ENCODE assay signal across 31 cellular contexts in the genomic region with DNA sequence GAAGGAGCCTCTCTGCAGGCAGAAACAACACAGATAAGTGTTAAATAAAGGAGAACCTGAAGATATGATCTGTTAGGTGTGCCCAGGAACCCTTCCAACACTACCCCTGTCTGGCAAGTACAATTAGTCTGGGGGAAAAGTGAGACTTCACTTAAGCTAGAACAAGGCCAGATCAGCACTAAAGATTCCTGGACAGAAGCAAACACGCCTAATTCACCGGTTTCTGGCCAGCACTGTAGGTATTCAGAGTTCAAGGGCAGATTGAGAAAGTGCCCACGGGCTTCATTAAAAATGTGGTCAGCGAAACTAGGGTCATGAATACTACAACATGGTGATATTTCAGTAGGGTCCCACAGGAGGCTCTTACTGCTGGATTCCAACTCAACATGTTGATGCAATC. TPM values are rescaled to one million over a fixed set of nuclear protein-coding genes. Genes with fewer than 3 reads are reported as not detected.
"Had no signal": no experiment of that assay in that cellular context is flagged by ENCODE, and none has a peak within 500 bp of the region (broad histone marks: within the 10 kb centered on the region; RNA-seq: fewer than 3 reads in every experiment).

No MANE protein-coding gene starts in this region.

- H3K4me3 Mint-ChIP-seq: activated CD4-positive, alpha-beta memory T cell treated with anti-CD3 and anti-CD28 coated beads for 36 hours; activated CD4-positive, alpha-beta T cell treated with anti-CD3 and anti-CD28 coated beads for 36 hours; activated CD4-positive, alpha-beta T cell treated with anti-CD3 and anti-CD28 coated beads, Interleukin-2, amount 10 ng/mL, durations not matched to agents 24 days and 14 days; activated naive CD8-positive, alpha-beta T cell; activated T-cell treated with anti-CD3 and anti-CD28 coated beads, Interleukin-2, amount 50 U/mL, for 24 hours; activated T-cell treated with anti-CD3 and anti-CD28 coated beads, Interleukin-2, amount 50 U/mL, for 72 hours; effector memory CD8-positive, alpha-beta T cell had no signal

- H3K27me3 Mint-ChIP-seq: activated CD4-positive, alpha-beta memory T cell treated with anti-CD3 and anti-CD28 coated beads for 36 hours; activated CD4-positive, alpha-beta T cell treated with anti-CD3 and anti-CD28 coated beads for 36 hours; activated naive CD8-positive, alpha-beta T cell; effector memory CD8-positive, alpha-beta T cell had no signal

- H3K4me1 Mint-ChIP-seq: activated CD4-positive, alpha-beta T cell treated with anti-CD3 and anti-CD28 coated beads for 36 hours; activated CD4-positive, alpha-beta T cell treated with anti-CD3 and anti-CD28 coated beads, Interleukin-2, amount 10 ng/mL, durations not matched to agents 24 days and 14 days had no signal

- H3K27ac ChIP-seq: body of pancreas, esophagus muscularis mucosa, foreskin keratinocyte, gastrocnemius medialis, heart left ventricle had no signal

- H3K27ac Mint-ChIP-seq: activated CD4-positive, alpha-beta memory T cell treated with anti-CD3 and anti-CD28 coated beads for 36 hours; activated CD4-positive, alpha-beta T cell treated with anti-CD3 and anti-CD28 coated beads for 36 hours; activated CD4-positive, alpha-beta T cell treated with anti-CD3 and anti-CD28 coated beads, Interleukin-2, amount 10 ng/mL, durations not matched to agents 24 days and 14 days; activated naive CD8-positive, alpha-beta T cell; activated T-cell treated with anti-CD3 and anti-CD28 coated beads, Interleukin-2, amount 50 U/mL, for 24 hours; activated T-cell treated with anti-CD3 and anti-CD28 coated beads, Interleukin-2, amount 50 U/mL, for 72 hours; effector memory CD8-positive, alpha-beta T cell had no signal

- H3K4me1 ChIP-seq: body of pancreas, esophagus muscularis mucosa, foreskin keratinocyte, gastrocnemius medialis, heart left ventricle had no signal

- H3K4me3 ChIP-seq: body of pancreas, esophagus muscularis mucosa, gastrocnemius medialis, heart left ventricle had no signal

- H3K27me3 ChIP-seq: body of pancreas, esophagus muscularis mucosa, foreskin keratinocyte, gastrocnemius medialis, heart left ventricle had no signal

- ATAC-seq: activated CD4-positive, alpha-beta T cell treated with anti-CD3 and anti-CD28 coated beads for 36 hours; activated T-cell treated with anti-CD3 and anti-CD28 coated beads, Interleukin-2, amount 50 U/mL, for 72 hours; body of pancreas; effector memory CD8-positive, alpha-beta T cell; foreskin keratinocyte; gastrocnemius medialis; heart left ventricle had no signal

- H3K36me3 ChIP-seq: esophagus muscularis mucosa, gastrocnemius medialis, heart left ventricle had no signal

- H3K9me3 ChIP-seq: body of pancreas had no signal

- DNase-seq: activated CD4-positive, alpha-beta memory T cell treated with anti-CD3 and anti-CD28 coated beads for 36 hours; activated CD4-positive, alpha-beta T cell treated with anti-CD3 and anti-CD28 coated beads for 36 hours; activated CD4-positive, alpha-beta T cell treated with anti-CD3 and anti-CD28 coated beads, Interleukin-2, amount 10 ng/mL, durations not matched to agents 24 days and 14 days; activated CD4-positive, CD25-positive, alpha-beta regulatory T cell; activated CD4-positive, CD25-positive, alpha-beta regulatory T cell treated with anti-CD3 and anti-CD28 coated beads, Interleukin-2, amount 50 U/mL, for 72 hours; activated CD8-positive, alpha-beta memory T cell treated with anti-CD3 and anti-CD28 coated beads, Interleukin-2, amount 50 U/mL, for 48 hours; activated gamma-delta T cell treated with Interleukin-2 at 50 U/mL for 16 hours; activated naive CD4-positive, alpha-beta T cell treated with anti-CD3 and anti-CD28 coated beads, Interleukin-2, amount 50 U/mL, for 16 hours; activated naive CD4-positive, alpha-beta T cell treated with Interleukin-2 at 50 U/mL for 16 hours; activated T-cell treated with anti-CD3 and anti-CD28 coated beads for 4 hours; activated T-cell treated with anti-CD3 and anti-CD28 coated beads, Interleukin-2, amount 50 U/mL, for 24 hours; activated T-cell treated with anti-CD3 and anti-CD28 coated beads, Interleukin-2, amount 50 U/mL, for 72 hours; amygdala; aorta; body of pancreas; caudate nucleus; cortex of kidney; dermis blood vessel endothelial cell; effector CD4-positive, alpha-beta T cell; effector memory CD8-positive, alpha-beta T cell; erythroblast; foreskin keratinocyte; gastrocnemius medialis; glutamatergic neuron; heart left ventricle; T-helper 2 cell had no signal

- H3K36me3 Mint-ChIP-seq: activated naive CD8-positive, alpha-beta T cell had no signal

RNA-seq across cellular contexts. Expression of gene OR5K1, which starts 28.6 kb away (rescaled TPM):
- total RNA-seq: activated CD4-positive, alpha-beta memory T cell treated with anti-CD3 and anti-CD28 coated beads for 36 hours; activated CD4-positive, alpha-beta T cell treated with anti-CD3 and anti-CD28 coated beads for 36 hours; activated CD4-positive, alpha-beta T cell treated with anti-CD3 and anti-CD28 coated beads, Interleukin-2, amount 10 ng/mL, durations not matched to agents 24 days and 14 days; activated T-cell treated with anti-CD3 and anti-CD28 coated beads, Interleukin-2, amount 50 U/mL, for 72 hours; aorta; body of pancreas; chondrocyte; dermis blood vessel endothelial cell; esophagus muscularis mucosa; foreskin keratinocyte; gastrocnemius medialis; heart left ventricle; T-helper 1 cell treated with Interleukin-12 subunit alpha and Interleukin-12 subunit beta and Interleukin-4 antibody, amounts not matched to agents 30 ng/mL and 1 ng/mL, for 36 hours had no signal
- polyA plus RNA-seq: adipose tissue, aorta, foreskin keratinocyte, heart left ventricle had no signal

RNA-seq across cellular contexts. Expression of gene OR5K3, which starts 43.9 kb away (rescaled TPM):
- total RNA-seq: activated CD4-positive, alpha-beta memory T cell treated with anti-CD3 and anti-CD28 coated beads for 36 hours; activated CD4-positive, alpha-beta T cell treated with anti-CD3 and anti-CD28 coated beads for 36 hours; activated CD4-positive, alpha-beta T cell treated with anti-CD3 and anti-CD28 coated beads, Interleukin-2, amount 10 ng/mL, durations not matched to agents 24 days and 14 days; activated T-cell treated with anti-CD3 and anti-CD28 coated beads, Interleukin-2, amount 50 U/mL, for 72 hours; aorta; body of pancreas; chondrocyte; dermis blood vessel endothelial cell; esophagus muscularis mucosa; foreskin keratinocyte; gastrocnemius medialis; heart left ventricle; T-helper 1 cell treated with Interleukin-12 subunit alpha and Interleukin-12 subunit beta and Interleukin-4 antibody, amounts not matched to agents 30 ng/mL and 1 ng/mL, for 36 hours had no signal
- polyA plus RNA-seq: adipose tissue, aorta, foreskin keratinocyte, heart left ventricle had no signal
